ENCODE assay signal across 9 cellular contexts in genomic region chr22:28395920-28396447, GRCh38.
DNase-seq lines count a peak whose midpoint lies in the region; ATAC-seq and TF ChIP-seq lines count a peak whose summit lies in the region.
"Had no signal": no experiment of that assay in that cellular context is flagged by ENCODE, and none has a peak within 500 bp of the region (broad histone marks: within the 10 kb centered on the region; RNA-seq: fewer than 3 reads in every experiment).

No MANE protein-coding gene starts in this region.

- no peak for TF ChIP-seq POLR2A in body of pancreas (IDR thresholded peaks at IDR 0.05)

- H3K27ac ChIP-seq in body of pancreas (no peak overlapping the region), mesodermal cell (ENCODE audit: low read depth, low read length, severe bottlenecking) (peak overlapping the region; percentile 62)
- H3K27ac ChIP-seq: psoas muscle had no signal

- H3K4me1 ChIP-seq in body of pancreas (peaks cover 10% of the 10 kb centered on the region), mesodermal cell (ENCODE audit: control insufficient read depth, insufficient read depth, low read length, poor library complexity, severe bottlenecking) (peaks cover 14% of the 10 kb centered on the region)

- DNase-seq in Daoy (ENCODE audit: low read depth): peak; percentile 8
- DNase-seq in M059J (ENCODE audit: low read depth): peak; percentile 77
- DNase-seq in body of pancreas: no peak
- no peak for DNase-seq in GM13976 (ENCODE audit: low spot score)
- DNase-seq in NK-92 treated with Interleukin-12 subunit alpha and Interleukin-12 subunit beta, amount 100 ng/mL, for 24 hours (lab: John Stamatoyannopoulos, UW): no peak
- no peak for DNase-seq in GM19240 (ENCODE audit: insufficient read length, low spot score)
- DNase-seq: psoas muscle had no signal

- TF ChIP-seq CTCF in body of pancreas (IDR thresholded peaks at IDR 0.05) (no peak), GM13976 (IDR thresholded peaks at IDR 0.05; ENCODE audit: borderline replicate concordance, control extremely low read depth, extremely low read depth, insufficient read depth, missing control alignments) (no peak)

- no peaks in the 10 kb centered on the region for H3K36me3 ChIP-seq in body of pancreas (replicated peaks in 1 of 2; ENCODE audit: insufficient read depth in 1 of 2, low read depth in 2 of 2)
- H3K36me3 ChIP-seq in mesodermal cell (ENCODE audit: control insufficient read depth, insufficient read depth, low read length): no peaks in the 10 kb centered on the region

- WGBS in body of pancreas, 2 donors: 5 to 6% methylated on average over 2 of the region's 2 CpGs
- 90 to 94% methylated on average over 2 of the region's 2 CpGs for WGBS in mesodermal cell (ENCODE audit: insufficient coverage in 2 of 2), 2 experiments

- H3K27me3 ChIP-seq in body of pancreas: no peaks in the 10 kb centered on the region

- H3K4me3 ChIP-seq in body of pancreas (no peak overlapping the region), mesodermal cell (ENCODE audit: extremely low read depth, insufficient read depth, low read length, poor library complexity, severe bottlenecking) (no peak overlapping the region)
- H3K4me3 ChIP-seq: psoas muscle had no signal

- peak; percentile 47 for ATAC-seq in body of pancreas
- no peak for ATAC-seq in GM21515 (IDR thresholded peaks at IDR 0.05; ENCODE audit: unreplicated experiment)

- in situ Hi-C loops in GM13976 (cut with MboI; ENCODE audit: low sequenced_read_pairs, unreplicated experiment): no loop called here

- intact Hi-C loops in body of pancreas (cut with DNase I): no loop called here

- H3K9me3 ChIP-seq in body of pancreas (no peaks in the 10 kb centered on the region), mesodermal cell (ENCODE audit: control insufficient read depth, low read length) (peaks cover 7% of the 10 kb centered on the region)
- H3K9me3 ChIP-seq: psoas muscle had no signal

Comparison
In these comparisons a context has a peak if more than half of its experiments do, and no peak if none do; other contexts are left out.
1. DNase-seq: peak in Daoy (single experiment) and M059J (single experiment); none in body of pancreas (0 of 4), GM13976 (single experiment), NK-92 treated with Interleukin-12 subunit alpha and Interleukin-12 subunit beta, amount 100 ng/mL, for 24 hours (single experiment) and GM19240 (single experiment).